35 cellular contexts compared by ENCODE assay signal in the genomic region with DNA sequence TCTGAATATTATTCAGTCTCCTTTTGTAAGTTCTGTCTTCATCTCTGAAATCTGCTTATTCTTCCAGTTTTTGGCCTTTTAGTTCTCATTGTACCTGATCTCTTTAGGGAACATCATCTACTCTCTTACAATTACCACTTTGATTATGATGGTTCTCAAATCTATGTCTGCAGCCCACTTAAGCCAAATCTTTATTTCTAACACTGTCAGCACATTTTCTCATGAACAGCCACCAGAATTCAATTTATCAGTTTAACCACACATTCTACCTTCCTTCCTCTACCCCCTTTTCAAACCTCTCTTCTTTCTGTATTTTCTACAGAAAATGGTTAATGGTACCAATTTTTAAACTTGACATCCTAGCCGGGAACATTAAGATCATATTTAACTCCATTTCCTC.
"Had no signal": no experiment of that assay in that cellular context is flagged by ENCODE, and none has a peak within 500 bp of the region (broad histone marks: within the 10 kb centered on the region; RNA-seq: fewer than 3 reads in every experiment).

No MANE protein-coding gene starts in this region.

- H3K4me3 ChIP-seq: adrenal gland, body of pancreas, breast epithelium had no signal

- ATAC-seq: activated CD4-positive, alpha-beta T cell treated with anti-CD3 and anti-CD28 coated beads for 36 hours; activated CD4-positive, CD25-positive, alpha-beta regulatory T cell treated with anti-CD3 and anti-CD28 coated beads, Interleukin-2, amount 50 U/mL, for 24 hours; activated CD8-positive, alpha-beta T cell treated with anti-CD3 and anti-CD28 coated beads for 36 hours; activated naive CD4-positive, alpha-beta T cell treated with anti-CD3 and anti-CD28 coated beads, Interleukin-2, amount 50 U/mL, for 72 hours; activated T-cell treated with anti-CD3 and anti-CD28 coated beads, Interleukin-2, amount 50 U/mL, for 4 hours; activated T-cell treated with anti-CD3 and anti-CD28 coated beads, Interleukin-2, amount 50 U/mL, for 72 hours; activated T-helper 17 cell treated with anti-CD3 and anti-CD28 coated beads, Interleukin-2, amount 50 U/mL, for 72 hours; body of pancreas; WTC11 had no signal

- H3K36me3 ChIP-seq: adrenal gland, brain microvascular endothelial cell, breast epithelium, WERI-Rb-1 had no signal

- H3K9me3 ChIP-seq: adrenal gland, body of pancreas, breast epithelium had no signal

- H3K27me3 ChIP-seq: adrenal gland, body of pancreas, brain microvascular endothelial cell, breast epithelium had no signal

- DNase-seq: activated CD4-positive, alpha-beta T cell treated with anti-CD3 and anti-CD28 coated beads for 1 hour; activated CD4-positive, alpha-beta T cell treated with anti-CD3 and anti-CD28 coated beads for 36 hours; activated CD4-positive, alpha-beta T cell treated with anti-CD3 and anti-CD28 coated beads for 48 hours; activated CD4-positive, alpha-beta T cell treated with anti-CD3 and anti-CD28 coated beads, Interleukin-2, amount 10 ng/mL, durations not matched to agents 7 days and 5 days; activated CD4-positive, alpha-beta T cell treated with anti-CD3 and anti-CD28 coated beads, Interleukin-2, amount 50 U/mL, for 48 hours; activated CD4-positive, CD25-positive, alpha-beta regulatory T cell; activated CD8-positive, alpha-beta memory T cell treated with anti-CD3 and anti-CD28 coated beads, Interleukin-2, amount 50 U/mL, for 4 hours; activated CD8-positive, alpha-beta T cell treated with anti-CD3 and anti-CD28 coated beads for 36 hours; activated effector memory CD4-positive, alpha-beta T cell treated with anti-CD3 and anti-CD28 coated beads, Interleukin-2, amount 50 U/mL, for 16 hours; activated gamma-delta T cell treated with Interleukin-2 at 50 U/mL for 16 hours; activated naive CD4-positive, alpha-beta T cell; activated naive CD4-positive, alpha-beta T cell treated with anti-CD3 and anti-CD28 coated beads for 36 hours; activated naive CD4-positive, alpha-beta T cell treated with anti-CD3 and anti-CD28 coated beads, Interleukin-2, amount 50 U/mL, for 16 hours; activated naive CD8-positive, alpha-beta T cell treated with anti-CD3 and anti-CD28 coated beads for 36 hours; activated T-cell treated with anti-CD3 and anti-CD28 coated beads for 4 hours; activated T-cell treated with anti-CD3 and anti-CD28 coated beads, Interleukin-2, amount 50 U/mL, for 1 hour; activated T-cell treated with anti-CD3 and anti-CD28 coated beads, Interleukin-2, amount 50 U/mL, for 4 hours; activated T-cell treated with anti-CD3 and anti-CD28 coated beads, Interleukin-2, amount 50 U/mL, for 72 hours; adrenal gland; amniotic stem cell; aorta; body of pancreas; brain microvascular endothelial cell; central memory CD4-positive, alpha-beta T cell; T-helper 1 cell; T-helper 2 cell; T-helper 9 cell; WERI-Rb-1 had no signal

- FAIRE-seq: astrocyte, TTC549 had no signal

- H3K4me1 ChIP-seq: adrenal gland, body of pancreas, breast epithelium had no signal

- H3K27ac ChIP-seq: adrenal gland, body of pancreas, brain microvascular endothelial cell, breast epithelium had no signal
